1 cellular context compared by ENCODE assay signal in genomic region chr20:49668181-49668877, GRCh38.
TF ChIP-seq lines count a peak whose summit lies in the region.

No MANE protein-coding gene starts in this region.

TF ChIP-seq in GM12878, 131 proteins besides CTCF, POLR2A, EP300 and RAD21 (continued from another document and continues in another):
- TF ChIP-seq FOXM1 (IDR thresholded peaks at IDR 0.05; ENCODE audit: low read depth, low read length) = no peak
- TF ChIP-seq ZNF592 (IDR thresholded peaks at IDR 0.05) = no peak
- TF ChIP-seq JUNB (IDR thresholded peaks at IDR 0.05) = no peak
- TF ChIP-seq, protein P1, sequence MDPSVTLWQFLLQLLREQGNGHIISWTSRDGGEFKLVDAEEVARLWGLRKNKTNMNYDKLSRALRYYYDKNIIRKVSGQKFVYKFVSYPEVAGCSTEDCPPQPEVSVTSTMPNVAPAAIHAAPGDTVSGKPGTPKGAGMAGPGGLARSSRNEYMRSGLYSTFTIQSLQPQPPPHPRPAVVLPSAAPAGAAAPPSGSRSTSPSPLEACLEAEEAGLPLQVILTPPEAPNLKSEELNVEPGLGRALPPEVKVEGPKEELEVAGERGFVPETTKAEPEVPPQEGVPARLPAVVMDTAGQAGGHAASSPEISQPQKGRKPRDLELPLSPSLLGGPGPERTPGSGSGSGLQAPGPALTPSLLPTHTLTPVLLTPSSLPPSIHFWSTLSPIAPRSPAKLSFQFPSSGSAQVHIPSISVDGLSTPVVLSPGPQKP (IDR thresholded peaks at IDR 0.05; ENCODE audit: low read depth, low read length) = no peak
- TF ChIP-seq, protein P2, sequence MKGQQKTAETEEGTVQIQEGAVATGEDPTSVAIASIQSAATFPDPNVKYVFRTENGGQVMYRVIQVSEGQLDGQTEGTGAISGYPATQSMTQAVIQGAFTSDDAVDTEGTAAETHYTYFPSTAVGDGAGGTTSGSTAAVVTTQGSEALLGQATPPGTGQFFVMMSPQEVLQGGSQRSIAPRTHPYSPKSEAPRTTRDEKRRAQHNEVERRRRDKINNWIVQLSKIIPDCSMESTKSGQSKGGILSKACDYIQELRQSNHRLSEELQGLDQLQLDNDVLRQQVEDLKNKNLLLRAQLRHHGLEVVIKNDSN (IDR thresholded peaks at IDR 0.05; ENCODE audit: borderline replicate concordance, extremely low read length, insufficient read depth, low read depth, low read length) = no peak
- peak; percentile 90 for TF ChIP-seq IRF4 (IDR thresholded peaks at IDR 0.05; ENCODE audit: low read depth, low read length)
- no peak for TF ChIP-seq ZNF217 (IDR thresholded peaks at IDR 0.05)
- peak; percentile 55 for TF ChIP-seq CREM (IDR thresholded peaks at IDR 0.05; ENCODE audit: low read depth)
- TF ChIP-seq SIN3A (IDR thresholded peaks at IDR 0.05; ENCODE audit: low read depth, low read length) = no peak
- TF ChIP-seq, protein P3, sequence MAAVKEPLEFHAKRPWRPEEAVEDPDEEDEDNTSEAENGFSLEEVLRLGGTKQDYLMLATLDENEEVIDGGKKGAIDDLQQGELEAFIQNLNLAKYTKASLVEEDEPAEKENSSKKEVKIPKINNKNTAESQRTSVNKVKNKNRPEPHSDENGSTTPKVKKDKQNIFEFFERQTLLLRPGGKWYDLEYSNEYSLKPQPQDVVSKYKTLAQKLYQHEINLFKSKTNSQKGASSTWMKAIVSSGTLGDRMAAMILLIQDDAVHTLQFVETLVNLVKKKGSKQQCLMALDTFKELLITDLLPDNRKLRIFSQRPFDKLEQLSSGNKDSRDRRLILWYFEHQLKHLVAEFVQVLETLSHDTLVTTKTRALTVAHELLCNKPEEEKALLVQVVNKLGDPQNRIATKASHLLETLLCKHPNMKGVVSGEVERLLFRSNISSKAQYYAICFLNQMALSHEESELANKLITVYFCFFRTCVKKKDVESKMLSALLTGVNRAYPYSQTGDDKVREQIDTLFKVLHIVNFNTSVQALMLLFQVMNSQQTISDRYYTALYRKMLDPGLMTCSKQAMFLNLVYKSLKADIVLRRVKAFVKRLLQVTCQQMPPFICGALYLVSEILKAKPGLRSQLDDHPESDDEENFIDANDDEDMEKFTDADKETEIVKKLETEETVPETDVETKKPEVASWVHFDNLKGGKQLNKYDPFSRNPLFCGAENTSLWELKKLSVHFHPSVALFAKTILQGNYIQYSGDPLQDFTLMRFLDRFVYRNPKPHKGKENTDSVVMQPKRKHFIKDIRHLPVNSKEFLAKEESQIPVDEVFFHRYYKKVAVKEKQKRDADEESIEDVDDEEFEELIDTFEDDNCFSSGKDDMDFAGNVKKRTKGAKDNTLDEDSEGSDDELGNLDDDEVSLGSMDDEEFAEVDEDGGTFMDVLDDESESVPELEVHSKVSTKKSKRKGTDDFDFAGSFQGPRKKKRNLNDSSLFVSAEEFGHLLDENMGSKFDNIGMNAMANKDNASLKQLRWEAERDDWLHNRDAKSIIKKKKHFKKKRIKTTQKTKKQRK (IDR thresholded peaks at IDR 0.05; ENCODE audit: low read depth, low read length) = no peak
- peak in 1 of 2 experiments; percentile 70; a peak in 1 of 3 replicates for TF ChIP-seq EGR1 (IDR thresholded peaks at IDR 0.05; ENCODE audit: borderline replicate concordance in 1 of 2, low read depth in 2 of 2, low read length in 2 of 2)
- TF ChIP-seq SP1 (IDR thresholded peaks at IDR 0.05; ENCODE audit: low read depth, low read length) = peak; percentile 72
- TF ChIP-seq CEBPB (IDR thresholded peaks at IDR 0.05; ENCODE audit: borderline replicate concordance in 1 of 2, low read depth in 2 of 2, low read length in 2 of 2) = no peak
- peak; percentile 68 for TF ChIP-seq MEF2B (IDR thresholded peaks at IDR 0.05; ENCODE audit: partially characterized antibody, poor library complexity, severe bottlenecking)
- TF ChIP-seq REST (IDR thresholded peaks at IDR 0.05; ENCODE audit: low read depth, low read length) = no peak
- TF ChIP-seq MYC (IDR thresholded peaks at IDR 0.05; ENCODE audit: insufficient read depth, insufficient read length, insufficient replicate concordance, low read length, severe bottlenecking) = no peak
- TF ChIP-seq ATF3 (IDR thresholded peaks at IDR 0.05; ENCODE audit: borderline replicate concordance, extremely low read depth, low read depth, low read length) = no peak
- no peak for TF ChIP-seq ASH2L (IDR thresholded peaks at IDR 0.05; ENCODE audit: borderline replicate concordance, low read depth)
- peak; percentile 80 for TF ChIP-seq DPF2 (IDR thresholded peaks at IDR 0.05)
- TF ChIP-seq TCF3 (IDR thresholded peaks at IDR 0.05; ENCODE audit: borderline replicate concordance, insufficient read depth, low read depth, low read length) = no peak
- no peak for TF ChIP-seq ESRRA (IDR thresholded peaks at IDR 0.05; ENCODE audit: low read length)
- no peak for TF ChIP-seq YBX1 (IDR thresholded peaks at IDR 0.05)
- TF ChIP-seq PAX5 (IDR thresholded peaks at IDR 0.05; ENCODE audit: borderline replicate concordance, low read depth, low read length) = peak; percentile 67; the same call in 1 of the 2 replicates
- no peak for TF ChIP-seq RELA (IDR thresholded peaks at IDR 0.05; ENCODE audit: borderline replicate concordance, partially characterized antibody)
- TF ChIP-seq, protein P4, sequence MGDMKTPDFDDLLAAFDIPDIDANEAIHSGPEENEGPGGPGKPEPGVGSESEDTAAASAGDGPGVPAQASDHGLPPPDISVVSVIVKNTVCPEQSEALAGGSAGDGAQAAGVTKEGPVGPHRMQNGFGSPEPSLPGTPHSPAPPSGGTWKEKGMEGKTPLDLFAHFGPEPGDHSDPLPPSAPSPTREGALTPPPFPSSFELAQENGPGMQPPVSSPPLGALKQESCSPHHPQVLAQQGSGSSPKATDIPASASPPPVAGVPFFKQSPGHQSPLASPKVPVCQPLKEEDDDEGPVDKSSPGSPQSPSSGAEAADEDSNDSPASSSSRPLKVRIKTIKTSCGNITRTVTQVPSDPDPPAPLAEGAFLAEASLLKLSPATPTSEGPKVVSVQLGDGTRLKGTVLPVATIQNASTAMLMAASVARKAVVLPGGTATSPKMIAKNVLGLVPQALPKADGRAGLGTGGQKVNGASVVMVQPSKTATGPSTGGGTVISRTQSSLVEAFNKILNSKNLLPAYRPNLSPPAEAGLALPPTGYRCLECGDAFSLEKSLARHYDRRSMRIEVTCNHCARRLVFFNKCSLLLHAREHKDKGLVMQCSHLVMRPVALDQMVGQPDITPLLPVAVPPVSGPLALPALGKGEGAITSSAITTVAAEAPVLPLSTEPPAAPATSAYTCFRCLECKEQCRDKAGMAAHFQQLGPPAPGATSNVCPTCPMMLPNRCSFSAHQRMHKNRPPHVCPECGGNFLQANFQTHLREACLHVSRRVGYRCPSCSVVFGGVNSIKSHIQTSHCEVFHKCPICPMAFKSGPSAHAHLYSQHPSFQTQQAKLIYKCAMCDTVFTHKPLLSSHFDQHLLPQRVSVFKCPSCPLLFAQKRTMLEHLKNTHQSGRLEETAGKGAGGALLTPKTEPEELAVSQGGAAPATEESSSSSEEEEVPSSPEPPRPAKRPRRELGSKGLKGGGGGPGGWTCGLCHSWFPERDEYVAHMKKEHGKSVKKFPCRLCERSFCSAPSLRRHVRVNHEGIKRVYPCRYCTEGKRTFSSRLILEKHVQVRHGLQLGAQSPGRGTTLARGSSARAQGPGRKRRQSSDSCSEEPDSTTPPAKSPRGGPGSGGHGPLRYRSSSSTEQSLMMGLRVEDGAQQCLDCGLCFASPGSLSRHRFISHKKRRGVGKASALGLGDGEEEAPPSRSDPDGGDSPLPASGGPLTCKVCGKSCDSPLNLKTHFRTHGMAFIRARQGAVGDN (IDR thresholded peaks at IDR 0.05) = 0 out of 2 replicates have a peak, but pooled peaks have one; percentile 20
- no peak for TF ChIP-seq KDM1A (IDR thresholded peaks at IDR 0.05; ENCODE audit: borderline replicate concordance)
- no peak for TF ChIP-seq BMI1 (IDR thresholded peaks at IDR 0.05; ENCODE audit: borderline replicate concordance)
- TF ChIP-seq ATF7 (IDR thresholded peaks at IDR 0.05; ENCODE audit: low read depth) = peak; percentile 91
- TF ChIP-seq CBX5 (IDR thresholded peaks at IDR 0.05; ENCODE audit: low read depth) = no peak
- TF ChIP-seq CHD1 (IDR thresholded peaks at IDR 0.05; ENCODE audit: low read depth, low read length) = no peak
- no peak for TF ChIP-seq ZNF622 (IDR thresholded peaks at IDR 0.05)
- TF ChIP-seq ZNF24 (IDR thresholded peaks at IDR 0.05) = no peak; the same call in 1 of the 2 replicates
- TF ChIP-seq ZNF207 (IDR thresholded peaks at IDR 0.05; ENCODE audit: borderline replicate concordance) = no peak
- TF ChIP-seq, protein P5, sequence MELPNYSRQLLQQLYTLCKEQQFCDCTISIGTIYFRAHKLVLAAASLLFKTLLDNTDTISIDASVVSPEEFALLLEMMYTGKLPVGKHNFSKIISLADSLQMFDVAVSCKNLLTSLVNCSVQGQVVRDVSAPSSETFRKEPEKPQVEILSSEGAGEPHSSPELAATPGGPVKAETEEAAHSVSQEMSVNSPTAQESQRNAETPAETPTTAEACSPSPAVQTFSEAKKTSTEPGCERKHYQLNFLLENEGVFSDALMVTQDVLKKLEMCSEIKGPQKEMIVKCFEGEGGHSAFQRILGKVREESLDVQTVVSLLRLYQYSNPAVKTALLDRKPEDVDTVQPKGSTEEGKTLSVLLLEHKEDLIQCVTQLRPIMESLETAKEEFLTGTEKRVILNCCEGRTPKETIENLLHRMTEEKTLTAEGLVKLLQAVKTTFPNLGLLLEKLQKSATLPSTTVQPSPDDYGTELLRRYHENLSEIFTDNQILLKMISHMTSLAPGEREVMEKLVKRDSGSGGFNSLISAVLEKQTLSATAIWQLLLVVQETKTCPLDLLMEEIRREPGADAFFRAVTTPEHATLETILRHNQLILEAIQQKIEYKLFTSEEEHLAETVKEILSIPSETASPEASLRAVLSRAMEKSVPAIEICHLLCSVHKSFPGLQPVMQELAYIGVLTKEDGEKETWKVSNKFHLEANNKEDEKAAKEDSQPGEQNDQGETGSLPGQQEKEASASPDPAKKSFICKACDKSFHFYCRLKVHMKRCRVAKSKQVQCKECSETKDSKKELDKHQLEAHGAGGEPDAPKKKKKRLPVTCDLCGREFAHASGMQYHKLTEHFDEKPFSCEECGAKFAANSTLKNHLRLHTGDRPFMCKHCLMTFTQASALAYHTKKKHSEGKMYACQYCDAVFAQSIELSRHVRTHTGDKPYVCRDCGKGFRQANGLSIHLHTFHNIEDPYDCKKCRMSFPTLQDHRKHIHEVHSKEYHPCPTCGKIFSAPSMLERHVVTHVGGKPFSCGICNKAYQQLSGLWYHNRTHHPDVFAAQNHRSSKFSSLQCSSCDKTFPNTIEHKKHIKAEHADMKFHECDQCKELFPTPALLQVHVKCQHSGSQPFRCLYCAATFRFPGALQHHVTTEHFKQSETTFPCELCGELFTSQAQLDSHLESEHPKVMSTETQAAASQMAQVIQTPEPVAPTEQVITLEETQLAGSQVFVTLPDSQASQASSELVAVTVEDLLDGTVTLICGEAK (IDR thresholded peaks at IDR 0.05; ENCODE audit: borderline replicate concordance) = no peak
- peak; percentile 87 for TF ChIP-seq ZNF384 (IDR thresholded peaks at IDR 0.05; ENCODE audit: borderline replicate concordance, low read depth, low read length)
- TF ChIP-seq FOS (IDR thresholded peaks at IDR 0.05; ENCODE audit: borderline replicate concordance, extremely low read depth, insufficient read length) = no peak
- TF ChIP-seq RFX5 (IDR thresholded peaks at IDR 0.05; ENCODE audit: low read depth, low read length) = peak; percentile 21; the same call in 1 of the 2 replicates
